Comparison of ENCODE assay signal across 9 cellular contexts in genomic region chr3:140276698-140277097, GRCh38.
A peak's percentile ranks its signal among the peaks of the same experiment; 100 is the strongest.
DNase-seq lines count a peak whose midpoint lies in the region; ATAC-seq and TF ChIP-seq lines count a peak whose summit lies in the region.
"Had no signal": no experiment of that assay in that cellular context is flagged by ENCODE, and none has a peak within 500 bp of the region (broad histone marks: within the 10 kb centered on the region; RNA-seq: fewer than 3 reads in every experiment).

No MANE protein-coding gene starts in this region.

- no peaks in the 10 kb centered on the region for H3K27me3 ChIP-seq in prostate gland (replicated peaks; ENCODE audit: insufficient read depth)
- H3K27me3 ChIP-seq: SJSA1 had no signal

- peak; percentile 54 for TF ChIP-seq CTCF in GM12872 (IDR thresholded peaks at IDR 0.05; ENCODE audit: insufficient read depth, low read depth, low read length)
- peak; percentile 45 for TF ChIP-seq CTCF in choroid plexus epithelial cell (conservative IDR thresholded peaks at IDR 0.05; ENCODE audit: low read depth, low read length)
- peak; percentile 58 for TF ChIP-seq CTCF in progenitor cell of endocrine pancreas (IDR thresholded peaks at IDR 0.05; ENCODE audit: unreplicated experiment)
- TF ChIP-seq CTCF in prostate gland (IDR thresholded peaks at IDR 0.05) = peak in 2 of 4 experiments; percentile 7 to 13

- H3K36me3 Mint-ChIP-seq in progenitor cell of endocrine pancreas (ENCODE audit: insufficient read depth) = no peaks in the 10 kb centered on the region

- intact Hi-C loops in prostate gland (cut with DNase I) = no loop called here

- H3K36me3 ChIP-seq in prostate gland = no peaks in the 10 kb centered on the region
- H3K36me3 ChIP-seq: SJSA1 had no signal

- 82% methylated on average over 3 of the region's 3 CpGs for WGBS in prostate gland

- DNase-seq in NCI-H146 treated with DMSO at 0.1 percent for 48 hours (lab: John Stamatoyannopoulos, UW; ENCODE audit: unreplicated experiment) = peak; percentile 29
- peak; percentile 53 for DNase-seq in choroid plexus epithelial cell (ENCODE audit: low read depth)
- DNase-seq in progenitor cell of endocrine pancreas (ENCODE audit: low spot score, unreplicated experiment) = no peak
- no peak for DNase-seq in prostate gland (ENCODE audit: low spot score)
- DNase-seq in NCI-H446 treated with DMSO at 0.1 percent for 48 hours (lab: John Stamatoyannopoulos, UW) = no peak
- DNase-seq: stimulated activated naive CD8-positive, alpha-beta T cell treated with anti-CD3 and anti-CD28 coated beads, Interleukin-15, Interleukin-2, amounts not matched to agents 100 U/mL and 50 U/mL, for 24 hours had no signal

- ATAC-seq in GM21528 (IDR thresholded peaks at IDR 0.05; ENCODE audit: low FRiP score, unreplicated experiment) = no peak
- ATAC-seq: stimulated activated naive CD8-positive, alpha-beta T cell treated with anti-CD3 and anti-CD28 coated beads, Interleukin-15, Interleukin-2, amounts not matched to agents 100 U/mL and 50 U/mL, for 24 hours had no signal

- H3K4me3 Mint-ChIP-seq in progenitor cell of endocrine pancreas (ENCODE audit: low read depth) = no peak overlapping the region

- no peak overlapping the region for H3K27ac Mint-ChIP-seq in progenitor cell of endocrine pancreas

- no peaks in the 10 kb centered on the region for H3K4me1 ChIP-seq in prostate gland (replicated peaks)
- H3K4me1 ChIP-seq: SJSA1 had no signal

- no peaks in the 10 kb centered on the region for H3K4me1 Mint-ChIP-seq in progenitor cell of endocrine pancreas (ENCODE audit: low read depth)

- no peak overlapping the region for H3K27ac ChIP-seq in prostate gland
- H3K27ac ChIP-seq: SJSA1 had no signal

- H3K4me3 ChIP-seq in choroid plexus epithelial cell (ENCODE audit: low read depth, low read length) (no peak overlapping the region), prostate gland (no peak overlapping the region)
- H3K4me3 ChIP-seq: SJSA1 had no signal

- H3K27me3 Mint-ChIP-seq in progenitor cell of endocrine pancreas = peaks cover 8% of the 10 kb centered on the region

- H3K9me3 Mint-ChIP-seq in progenitor cell of endocrine pancreas (ENCODE audit: low read depth) = no peaks in the 10 kb centered on the region

- TF ChIP-seq POLR2A in prostate gland (IDR thresholded peaks at IDR 0.05) = no peak

- H3K9me3 ChIP-seq in prostate gland = no peaks in the 10 kb centered on the region
- H3K9me3 ChIP-seq: SJSA1 had no signal

Comparison
In these comparisons a context has a peak if more than half of its experiments do, and no peak if none do; other contexts are left out.
1. DNase-seq: peak in NCI-H146 treated with DMSO at 0.1 percent for 48 hours (single experiment) and choroid plexus epithelial cell (single experiment); none in progenitor cell of endocrine pancreas (single experiment), prostate gland (single experiment) and NCI-H446 treated with DMSO at 0.1 percent for 48 hours (single experiment).